Comparison of ENCODE assay signal across 8 cellular contexts in genomic region chr6:29749668-29750067, GRCh38. TPM values are rescaled to one million over a fixed set of nuclear protein-coding genes. Genes with fewer than 3 reads are reported as not detected.
A peak's percentile ranks its signal among the peaks of the same experiment; 100 is the strongest.
DNase-seq lines count a peak whose midpoint lies in the region; ATAC-seq lines count a peak whose summit lies in the region.

No MANE protein-coding gene starts in this region.

- peaks cover 17% of the 10 kb centered on the region for H3K36me3 Mint-ChIP-seq in T-helper 1 cell treated with Interleukin-12 subunit alpha and Interleukin-12 subunit beta and Interleukin-4 antibody, amounts not matched to agents 30 μg/mL and 1 μg/mL, for 36 hours (ENCODE audit: low read depth)
- peaks cover 14% of the 10 kb centered on the region for H3K36me3 Mint-ChIP-seq in activated T-helper 1 cell treated with anti-CD3 and anti-CD28 coated beads, Interleukin-12 subunit alpha, Interleukin-12 subunit beta, Interleukin-2, Interleukin-4 antibody, amounts not matched to agents 30 ng/mL and 10 ng/mL and 1 ng/mL, durations not matched to agents 14 hours and 24 hours and 36 hours (ENCODE audit: low read depth)
- no peaks in the 10 kb centered on the region for H3K36me3 Mint-ChIP-seq in stimulated activated naive B cell treated with anti-CD40 and anti-IgM and Interleukin-4, amounts not matched to agents 10 μg/mL and 1 μg/mL and 100 μg/mL, for 72 hours

- H3K27ac ChIP-seq in substantia nigra (ENCODE audit: low read depth, low read length, poor library complexity, severe bottlenecking) = no peak overlapping the region

- intact Hi-C loops in activated T-helper 1 cell treated with anti-CD3 and anti-CD28 coated beads, Interleukin-12 subunit alpha, Interleukin-12 subunit beta, Interleukin-2, Interleukin-4 antibody, amounts not matched to agents 30 ng/mL and 10 ng/mL and 1 ng/mL, durations not matched to agents 14 hours and 24 hours and 36 hours (cut with micrococcal nuclease) = loop anchor here (1.0 to 5.0 kb wide), 5 partner anchors 11 to 193 kb away; partner anchors contain the start of gene HLA-A

- H3K27ac Mint-ChIP-seq in T-helper 1 cell treated with Interleukin-12 subunit alpha and Interleukin-12 subunit beta and Interleukin-4 antibody, amounts not matched to agents 30 μg/mL and 1 μg/mL, for 36 hours = peak overlapping the region; percentile 83
- peak overlapping the region; percentile 84 for H3K27ac Mint-ChIP-seq in activated T-helper 1 cell treated with anti-CD3 and anti-CD28 coated beads, Interleukin-12 subunit alpha, Interleukin-12 subunit beta, Interleukin-2, Interleukin-4 antibody, amounts not matched to agents 30 ng/mL and 10 ng/mL and 1 ng/mL, durations not matched to agents 14 hours and 24 hours and 36 hours
- peak overlapping the region; percentile 32 for H3K27ac Mint-ChIP-seq in stimulated activated naive B cell treated with anti-CD40 and anti-IgM and Interleukin-4, amounts not matched to agents 10 μg/mL and 1 μg/mL and 100 μg/mL, for 72 hours

- H3K27me3 Mint-ChIP-seq in T-helper 1 cell treated with Interleukin-12 subunit alpha and Interleukin-12 subunit beta and Interleukin-4 antibody, amounts not matched to agents 30 μg/mL and 1 μg/mL, for 36 hours (ENCODE audit: low read depth) = no peaks in the 10 kb centered on the region
- no peaks in the 10 kb centered on the region for H3K27me3 Mint-ChIP-seq in activated T-helper 1 cell treated with anti-CD3 and anti-CD28 coated beads, Interleukin-12 subunit alpha, Interleukin-12 subunit beta, Interleukin-2, Interleukin-4 antibody, amounts not matched to agents 30 ng/mL and 10 ng/mL and 1 ng/mL, durations not matched to agents 14 hours and 24 hours and 36 hours (ENCODE audit: insufficient read depth)
- H3K27me3 Mint-ChIP-seq in stimulated activated naive B cell treated with anti-CD40 and anti-IgM and Interleukin-4, amounts not matched to agents 10 μg/mL and 1 μg/mL and 100 μg/mL, for 72 hours = peaks cover 0 to 25% of the 10 kb centered on the region in 2 donors

- peaks cover 53% of the 10 kb centered on the region for H3K4me1 Mint-ChIP-seq in T-helper 1 cell treated with Interleukin-12 subunit alpha and Interleukin-12 subunit beta and Interleukin-4 antibody, amounts not matched to agents 30 μg/mL and 1 μg/mL, for 36 hours (ENCODE audit: low read depth)
- H3K4me1 Mint-ChIP-seq in activated T-helper 1 cell treated with anti-CD3 and anti-CD28 coated beads, Interleukin-12 subunit alpha, Interleukin-12 subunit beta, Interleukin-2, Interleukin-4 antibody, amounts not matched to agents 30 ng/mL and 10 ng/mL and 1 ng/mL, durations not matched to agents 14 hours and 24 hours and 36 hours (ENCODE audit: low read depth) = peaks cover 81% of the 10 kb centered on the region
- H3K4me1 Mint-ChIP-seq in stimulated activated naive B cell treated with anti-CD40 and anti-IgM and Interleukin-4, amounts not matched to agents 10 μg/mL and 1 μg/mL and 100 μg/mL, for 72 hours = peaks cover 23 to 44% of the 10 kb centered on the region in 2 donors

- DNase-seq in T-helper 1 cell (no peak), islet precursor cell (peak; percentile 45), NCI-H69 (lab: John Stamatoyannopoulos, UW) (no peak), substantia nigra (lab: John Stamatoyannopoulos, UW) (no peak), midbrain (lab: John Stamatoyannopoulos, UW) (no peak)
- DNase-seq in activated T-helper 1 cell treated with anti-CD3 and anti-CD28 coated beads, Interleukin-12 subunit alpha, Interleukin-12 subunit beta, Interleukin-2, Interleukin-4 antibody, amounts not matched to agents 30 ng/mL and 10 ng/mL and 1 ng/mL, durations not matched to agents 14 hours and 24 hours and 36 hours (ENCODE audit: low spot score) = no peak
- DNase-seq in stimulated activated naive B cell treated with anti-CD40 and anti-IgM and Interleukin-4, amounts not matched to agents 10 μg/mL and 1 μg/mL and 100 μg/mL, for 72 hours = no peak

- no peak for ATAC-seq in stimulated activated naive B cell treated with anti-CD40 and anti-IgM and Interleukin-4, amounts not matched to agents 10 μg/mL and 1 μg/mL and 100 μg/mL, for 72 hours (replicated peaks)

- no peaks in the 10 kb centered on the region for H3K9me3 Mint-ChIP-seq in T-helper 1 cell treated with Interleukin-12 subunit alpha and Interleukin-12 subunit beta and Interleukin-4 antibody, amounts not matched to agents 30 μg/mL and 1 μg/mL, for 36 hours
- H3K9me3 Mint-ChIP-seq in activated T-helper 1 cell treated with anti-CD3 and anti-CD28 coated beads, Interleukin-12 subunit alpha, Interleukin-12 subunit beta, Interleukin-2, Interleukin-4 antibody, amounts not matched to agents 30 ng/mL and 10 ng/mL and 1 ng/mL, durations not matched to agents 14 hours and 24 hours and 36 hours = no peaks in the 10 kb centered on the region
- H3K9me3 Mint-ChIP-seq in stimulated activated naive B cell treated with anti-CD40 and anti-IgM and Interleukin-4, amounts not matched to agents 10 μg/mL and 1 μg/mL and 100 μg/mL, for 72 hours = no peaks in the 10 kb centered on the region

- peak overlapping the region; percentile 100 for H3K4me3 Mint-ChIP-seq in T-helper 1 cell treated with Interleukin-12 subunit alpha and Interleukin-12 subunit beta and Interleukin-4 antibody, amounts not matched to agents 30 μg/mL and 1 μg/mL, for 36 hours
- H3K4me3 Mint-ChIP-seq in activated T-helper 1 cell treated with anti-CD3 and anti-CD28 coated beads, Interleukin-12 subunit alpha, Interleukin-12 subunit beta, Interleukin-2, Interleukin-4 antibody, amounts not matched to agents 30 ng/mL and 10 ng/mL and 1 ng/mL, durations not matched to agents 14 hours and 24 hours and 36 hours = peak overlapping the region; percentile 100
- H3K4me3 Mint-ChIP-seq in stimulated activated naive B cell treated with anti-CD40 and anti-IgM and Interleukin-4, amounts not matched to agents 10 μg/mL and 1 μg/mL and 100 μg/mL, for 72 hours = peak overlapping the region; percentile 91 to 98

RNA-seq across cellular contexts. Expression of gene HLA-F, which starts 26.4 kb away (rescaled TPM):
- 293 and 314 TPM in 2 replicates for total RNA-seq in activated T-helper 1 cell treated with anti-CD3 and anti-CD28 coated beads, Interleukin-12 subunit alpha, Interleukin-12 subunit beta, Interleukin-2, Interleukin-4 antibody, amounts not matched to agents 30 ng/mL and 10 ng/mL and 1 ng/mL, durations not matched to agents 14 hours and 24 hours and 36 hours

Comparison
In these comparisons a context has a peak if more than half of its experiments do, and no peak if none do; other contexts are left out.
1. H3K27ac Mint-ChIP-seq: peak in every context shown above with its lines; median percentile 84 in activated T-helper 1 cell treated with anti-CD3 and anti-CD28 coated beads, Interleukin-12 subunit alpha, Interleukin-12 subunit beta, Interleukin-2, Interleukin-4 antibody, amounts not matched to agents 30 ng/mL and 10 ng/mL and 1 ng/mL, durations not matched to agents 14 hours and 24 hours and 36 hours; 83 in T-helper 1 cell treated with Interleukin-12 subunit alpha and Interleukin-12 subunit beta and Interleukin-4 antibody, amounts not matched to agents 30 μg/mL and 1 μg/mL, for 36 hours; 32 in stimulated activated naive B cell treated with anti-CD40 and anti-IgM and Interleukin-4, amounts not matched to agents 10 μg/mL and 1 μg/mL and 100 μg/mL, for 72 hours.